Comparison of ENCODE assay signal across 8 cellular contexts in the genomic region with DNA sequence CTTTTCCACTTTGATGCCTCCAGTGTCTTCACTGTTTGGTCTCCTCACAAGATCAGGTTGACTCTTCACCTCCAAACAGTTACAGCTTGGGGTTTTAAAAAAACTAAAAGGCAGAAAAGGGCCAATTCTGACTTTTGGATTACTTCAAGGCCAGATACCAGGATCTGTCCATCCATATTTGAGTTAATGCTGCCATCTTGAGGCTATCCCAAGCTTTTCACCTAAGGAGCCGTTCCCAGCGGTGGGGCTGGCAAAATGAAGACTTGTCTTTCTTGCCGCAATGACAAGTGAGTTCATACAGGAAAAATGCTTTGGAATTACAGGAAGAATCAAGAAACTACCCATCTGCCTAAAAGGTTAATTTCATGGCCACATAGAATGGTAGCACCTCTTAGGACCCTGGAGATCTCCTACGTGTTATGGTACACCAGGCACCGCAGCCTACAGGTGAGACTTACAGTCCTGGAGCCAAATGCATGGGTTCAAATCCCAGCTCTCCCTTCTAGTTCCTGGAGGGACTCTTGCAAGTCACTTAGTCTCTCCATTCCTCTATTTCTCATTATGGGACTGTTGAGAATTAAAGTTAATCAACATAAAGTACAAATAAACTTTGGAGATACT. TPM values are rescaled to one million over a fixed set of nuclear protein-coding genes. Genes with fewer than 3 reads are reported as not detected.
A peak's percentile ranks its signal among the peaks of the same experiment; 100 is the strongest.
DNase-seq lines count a peak whose midpoint lies in the region; ATAC-seq, FAIRE-seq and TF ChIP-seq lines count a peak whose summit lies in the region.

No MANE protein-coding gene starts in this region.

- TF ChIP-seq CTCF in C4-2B (conservative IDR thresholded peaks at IDR 0.05): peak; percentile 79
- peak; percentile 36 for TF ChIP-seq CTCF in HL-60 (IDR thresholded peaks at IDR 0.05; ENCODE audit: insufficient read depth, low read length)
- TF ChIP-seq CTCF in RWPE2 (IDR thresholded peaks at IDR 0.05; ENCODE audit: poor library complexity, severe bottlenecking): peak; percentile 77
- peak in 5 of 6 experiments; percentile 40 to 71 (median 50) for TF ChIP-seq CTCF in esophagus squamous epithelium (IDR thresholded peaks at IDR 0.05)
- TF ChIP-seq CTCF in neural crest cell (conservative IDR thresholded peaks at IDR 0.05): peak; percentile 75

- H3K4me1 ChIP-seq in RWPE2 (ENCODE audit: insufficient read depth, poor library complexity, severe bottlenecking) (no peaks in the 10 kb centered on the region), esophagus squamous epithelium (peaks cover 0 to 4% (median 0%) of the 10 kb centered on the region in 3 donors)

- no peak overlapping the region for H3K4me3 ChIP-seq in HL-60 (replicated peaks; ENCODE audit: insufficient read depth, low read length)
- H3K4me3 ChIP-seq in RWPE2 (ENCODE audit: severe bottlenecking): no peak overlapping the region
- H3K4me3 ChIP-seq in esophagus squamous epithelium: no peak overlapping the region

- FAIRE-seq in GM12891 (lab: Jason Lieb, UNC): peak; percentile 77

- H3K4me1 Mint-ChIP-seq in neural crest cell: no peaks in the 10 kb centered on the region
- H3K4me1 Mint-ChIP-seq in activated T-helper 17 cell treated with anti-CD3 and anti-CD28 coated beads, Interleukin-2, amount 50 U/mL, for 72 hours: no peaks in the 10 kb centered on the region

- intact Hi-C loops in esophagus squamous epithelium (cut with DNase I): no loop called here

- H3K36me3 Mint-ChIP-seq in neural crest cell (ENCODE audit: low read depth): no peaks in the 10 kb centered on the region
- H3K36me3 Mint-ChIP-seq in activated T-helper 17 cell treated with anti-CD3 and anti-CD28 coated beads, Interleukin-2, amount 50 U/mL, for 72 hours (ENCODE audit: low read depth): peaks cover 12% of the 10 kb centered on the region

- no peaks in the 10 kb centered on the region for H3K9me3 Mint-ChIP-seq in neural crest cell
- H3K9me3 Mint-ChIP-seq in activated T-helper 17 cell treated with anti-CD3 and anti-CD28 coated beads, Interleukin-2, amount 50 U/mL, for 72 hours: no peaks in the 10 kb centered on the region

- H3K27me3 Mint-ChIP-seq in neural crest cell (ENCODE audit: low read depth): peaks cover 43% of the 10 kb centered on the region
- H3K27me3 Mint-ChIP-seq in activated T-helper 17 cell treated with anti-CD3 and anti-CD28 coated beads, Interleukin-2, amount 50 U/mL, for 72 hours: no peaks in the 10 kb centered on the region

- DNase-seq in GM12891 (ENCODE audit: insufficient read length, low spot score): no peak
- peak in 1 of 2 experiments; percentile 42 for DNase-seq in HL-60 (ENCODE audit: low read depth in 1 of 2, low spot score in 1 of 2)
- DNase-seq in RWPE2 (ENCODE audit: low spot score): no peak
- no peak for DNase-seq in esophagus squamous epithelium (lab: John Stamatoyannopoulos, UW)
- peak; percentile 41 for DNase-seq in neural crest cell (ENCODE audit: low read depth, low spot score)
- DNase-seq in NCI-H128 (lab: John Stamatoyannopoulos, UW; ENCODE audit: unreplicated experiment): no peak

- H3K27me3 ChIP-seq in HL-60 (ENCODE audit: insufficient read depth, poor library complexity, severe bottlenecking) (no peaks in the 10 kb centered on the region), RWPE2 (ENCODE audit: insufficient read depth, poor library complexity, severe bottlenecking) (no peaks in the 10 kb centered on the region), esophagus squamous epithelium (peaks cover 0 to 16% (median 0%) of the 10 kb centered on the region in 4 donors)

- peak; percentile 92 for ATAC-seq in RWPE2 (ENCODE audit: low read depth)
- ATAC-seq in activated T-helper 17 cell treated with anti-CD3 and anti-CD28 coated beads, Interleukin-2, amount 50 U/mL, for 72 hours (replicated peaks): no peak

- no peaks in the 10 kb centered on the region for H3K9me3 ChIP-seq in RWPE2 (ENCODE audit: severe bottlenecking)
- H3K9me3 ChIP-seq in esophagus squamous epithelium: no peaks in the 10 kb centered on the region

- TF ChIP-seq POLR2A in GM12891 (IDR thresholded peaks at IDR 0.05; ENCODE audit: low read depth, low read length) (no peak), esophagus squamous epithelium (IDR thresholded peaks at IDR 0.05) (no peak)

- H3K27ac Mint-ChIP-seq in neural crest cell (ENCODE audit: unreplicated experiment): no peak overlapping the region
- H3K27ac Mint-ChIP-seq in activated T-helper 17 cell treated with anti-CD3 and anti-CD28 coated beads, Interleukin-2, amount 50 U/mL, for 72 hours: no peak overlapping the region

- H3K27ac ChIP-seq in C4-2B (no peak overlapping the region), HL-60 (replicated peaks) (no peak overlapping the region), RWPE2 (ENCODE audit: poor library complexity, severe bottlenecking) (no peak overlapping the region), esophagus squamous epithelium (no peak overlapping the region)

- H3K36me3 ChIP-seq in RWPE2 (ENCODE audit: low read depth): no peaks in the 10 kb centered on the region
- no peaks in the 10 kb centered on the region for H3K36me3 ChIP-seq in esophagus squamous epithelium

- WGBS in esophagus squamous epithelium, 2 donors: 28 to 34% methylated on average over 5 of the region's 5 CpGs

- no peak overlapping the region for H3K4me3 Mint-ChIP-seq in neural crest cell
- no peak overlapping the region for H3K4me3 Mint-ChIP-seq in activated T-helper 17 cell treated with anti-CD3 and anti-CD28 coated beads, Interleukin-2, amount 50 U/mL, for 72 hours

TF ChIP-seq in GM12891, 5 proteins besides CTCF, POLR2A, EP300 and RAD21:
- TF ChIP-seq SPI1 (IDR thresholded peaks at IDR 0.05; ENCODE audit: low read depth, low read length): no peak
- TF ChIP-seq TAF1 (IDR thresholded peaks at IDR 0.05; ENCODE audit: low read depth, low read length): no peak
- no peak for TF ChIP-seq PAX5 (IDR thresholded peaks at IDR 0.05; ENCODE audit: insufficient read depth, low read length, severe bottlenecking)
- no peak for TF ChIP-seq POU2F2 (IDR thresholded peaks at IDR 0.05; ENCODE audit: low read depth, low read length)

RNA-seq across cellular contexts. Expression of a gene that starts 6.0 kb away (rescaled TPM):
- not detected for polyA plus RNA-seq in GM12891 (2012; ENCODE audit: low read depth, missing spikeins)
- total RNA-seq in esophagus squamous epithelium (not detected), neural crest cell (not detected in 2 replicates)
- total RNA-seq in activated T-helper 17 cell treated with anti-CD3 and anti-CD28 coated beads, Interleukin-2, amount 50 U/mL, for 72 hours: 1 to 10 TPM; 2.9 to 3.6 TPM
